In the genomic region with DNA sequence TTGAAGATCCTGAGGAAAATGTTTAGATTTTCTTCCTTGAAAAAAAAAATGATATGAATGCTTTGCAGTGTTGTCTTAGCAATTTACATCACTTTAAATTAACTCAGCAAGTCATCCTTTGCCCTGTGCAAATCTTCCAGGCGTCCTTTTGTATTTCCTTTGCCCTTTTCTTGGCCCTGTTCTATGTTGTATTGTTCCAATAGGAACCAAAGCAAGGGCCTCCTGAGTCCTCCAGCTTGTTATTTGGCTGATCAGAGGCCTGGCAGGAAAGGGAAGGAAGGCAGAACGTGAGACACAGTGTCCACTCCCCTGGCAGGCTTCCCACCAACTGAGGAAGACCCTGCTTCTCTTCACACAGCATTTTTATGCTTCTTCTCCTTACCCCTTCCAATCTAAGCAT, we compare ENCODE assay signal across 1 cellular context.
A peak's percentile ranks its signal among the peaks of the same experiment; 100 is the strongest.
TF ChIP-seq lines count a peak whose summit lies in the region.

No MANE protein-coding gene starts in this region.

TF ChIP-seq in K562, 482 proteins besides CTCF, POLR2A, EP300 and RAD21 (continued from another document):
- TF ChIP-seq, protein P1, sequence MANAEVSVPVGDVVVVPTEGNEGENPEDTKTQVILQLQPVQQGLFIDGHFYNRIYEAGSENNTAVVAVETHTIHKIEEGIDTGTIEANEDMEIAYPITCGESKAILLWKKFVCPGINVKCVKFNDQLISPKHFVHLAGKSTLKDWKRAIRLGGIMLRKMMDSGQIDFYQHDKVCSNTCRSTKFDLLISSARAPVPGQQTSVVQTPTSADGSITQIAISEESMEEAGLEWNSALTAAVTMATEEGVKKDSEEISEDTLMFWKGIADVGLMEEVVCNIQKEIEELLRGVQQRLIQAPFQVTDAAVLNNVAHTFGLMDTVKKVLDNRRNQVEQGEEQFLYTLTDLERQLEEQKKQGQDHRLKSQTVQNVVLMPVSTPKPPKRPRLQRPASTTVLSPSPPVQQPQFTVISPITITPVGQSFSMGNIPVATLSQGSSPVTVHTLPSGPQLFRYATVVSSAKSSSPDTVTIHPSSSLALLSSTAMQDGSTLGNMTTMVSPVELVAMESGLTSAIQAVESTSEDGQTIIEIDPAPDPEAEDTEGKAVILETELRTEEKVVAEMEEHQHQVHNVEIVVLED (CRISPR knock-in tag; IDR thresholded peaks at IDR 0.05) = no peak
- TF ChIP-seq, protein P2, sequence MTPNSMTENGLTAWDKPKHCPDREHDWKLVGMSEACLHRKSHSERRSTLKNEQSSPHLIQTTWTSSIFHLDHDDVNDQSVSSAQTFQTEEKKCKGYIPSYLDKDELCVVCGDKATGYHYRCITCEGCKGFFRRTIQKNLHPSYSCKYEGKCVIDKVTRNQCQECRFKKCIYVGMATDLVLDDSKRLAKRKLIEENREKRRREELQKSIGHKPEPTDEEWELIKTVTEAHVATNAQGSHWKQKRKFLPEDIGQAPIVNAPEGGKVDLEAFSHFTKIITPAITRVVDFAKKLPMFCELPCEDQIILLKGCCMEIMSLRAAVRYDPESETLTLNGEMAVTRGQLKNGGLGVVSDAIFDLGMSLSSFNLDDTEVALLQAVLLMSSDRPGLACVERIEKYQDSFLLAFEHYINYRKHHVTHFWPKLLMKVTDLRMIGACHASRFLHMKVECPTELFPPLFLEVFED (CRISPR knock-in tag; conservative IDR thresholded peaks at IDR 0.05) = no peak
- TF ChIP-seq RBM25 (IDR thresholded peaks at IDR 0.05; ENCODE audit: low read depth, low read length, severe bottlenecking) (no peak), YY1 (IDR thresholded peaks at IDR 0.05; ENCODE audit: borderline replicate concordance in 1 of 3, control insufficient read depth in 1 of 3, extremely low read depth in 1 of 3, insufficient read depth in 3 of 3, insufficient read length in 1 of 3, insufficient replicate concordance in 2 of 3, low read depth in 1 of 3, low read length in 2 of 3) (no peak), KAT7 (CRISPR knock-in tag; IDR thresholded peaks at IDR 0.05; ENCODE audit: borderline replicate concordance) (no peak), BDP1 (IDR thresholded peaks at IDR 0.05; ENCODE audit: insufficient read depth, insufficient read length) (no peak), GTF2E2 (tag; IDR thresholded peaks at IDR 0.05) (no peak), PRMT5 (CRISPR knock-in tag; IDR thresholded peaks at IDR 0.05) (0 out of 2 replicates have a peak, but pooled peaks have one; percentile 53), NFE2L1 (tag; IDR thresholded peaks at IDR 0.05; ENCODE audit: borderline replicate concordance, low read depth) (no peak), JUNB (CRISPR knock-in tag; conservative IDR thresholded peaks at IDR 0.05) (no peak), MECOM (CRISPR knock-in tag; IDR thresholded peaks at IDR 0.05) (no peak), STAT5A (IDR thresholded peaks at IDR 0.05; ENCODE audit: borderline replicate concordance, low read length) (no peak)
- TF ChIP-seq, protein P3, sequence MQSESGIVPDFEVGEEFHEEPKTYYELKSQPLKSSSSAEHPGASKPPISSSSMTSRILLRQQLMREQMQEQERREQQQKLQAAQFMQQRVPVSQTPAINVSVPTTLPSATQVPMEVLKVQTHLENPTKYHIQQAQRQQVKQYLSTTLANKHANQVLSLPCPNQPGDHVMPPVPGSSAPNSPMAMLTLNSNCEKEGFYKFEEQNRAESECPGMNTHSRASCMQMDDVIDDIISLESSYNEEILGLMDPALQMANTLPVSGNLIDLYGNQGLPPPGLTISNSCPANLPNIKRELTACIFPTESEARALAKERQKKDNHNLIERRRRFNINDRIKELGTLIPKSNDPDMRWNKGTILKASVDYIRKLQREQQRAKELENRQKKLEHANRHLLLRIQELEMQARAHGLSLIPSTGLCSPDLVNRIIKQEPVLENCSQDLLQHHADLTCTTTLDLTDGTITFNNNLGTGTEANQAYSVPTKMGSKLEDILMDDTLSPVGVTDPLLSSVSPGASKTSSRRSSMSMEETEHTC (IDR thresholded peaks at IDR 0.05) = no peak
- TF ChIP-seq, protein P4, sequence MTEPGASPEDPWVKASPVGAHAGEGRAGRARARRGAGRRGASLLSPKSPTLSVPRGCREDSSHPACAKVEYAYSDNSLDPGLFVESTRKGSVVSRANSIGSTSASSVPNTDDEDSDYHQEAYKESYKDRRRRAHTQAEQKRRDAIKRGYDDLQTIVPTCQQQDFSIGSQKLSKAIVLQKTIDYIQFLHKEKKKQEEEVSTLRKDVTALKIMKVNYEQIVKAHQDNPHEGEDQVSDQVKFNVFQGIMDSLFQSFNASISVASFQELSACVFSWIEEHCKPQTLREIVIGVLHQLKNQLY (CRISPR knock-in tag; conservative IDR thresholded peaks at IDR 0.05) = 0 out of 4 replicates have a peak, but pooled peaks of 1 of the 2 experiments have one; percentile 58
